In genomic region chr3:18185624-18186023, GRCh38 we compare ENCODE assay signal across 21 cellular contexts.
"Had no signal": no experiment of that assay in that cellular context is flagged by ENCODE, and none has a peak within 500 bp of the region (broad histone marks: within the 10 kb centered on the region; RNA-seq: fewer than 3 reads in every experiment).

No MANE protein-coding gene starts in this region.

- H3K27ac ChIP-seq: HL-60, KMS-11, RWPE1, SJCRH30 had no signal

- ATAC-seq: Panc1, Right ventricle myocardium inferior, SK-N-SH treated with all-trans-retinoic acid at 6 μM for 48 hours had no signal

- H3K9me3 ChIP-seq: SJCRH30 had no signal

- H3K36me3 ChIP-seq: SJCRH30 had no signal

- H3K4me2 ChIP-seq: KMS-11 had no signal

- H3K4me3 ChIP-seq: SJCRH30 had no signal

- H3K9ac ChIP-seq: KMS-11 had no signal

- DNase-seq: Kasumi-1, MM.1S, NCI-H1092 treated with DMSO at 0.1 percent for 48 hours, NCI-H1436, NCI-H187, NCI-H2029, NCI-H2081 treated with DMSO at 0.1 percent for 48 hours, NCI-H2171, NCI-H226, NCI-H446, NCI-H510A, NCI-H524 treated with DMSO at 0.1 percent for 48 hours, NCI-H774, SHP77 treated with DMSO at 0.1 percent for 48 hours, SJCRH30 had no signal

- H3K27me3 ChIP-seq: SJCRH30 had no signal
